Comparison of ENCODE assay signal across 8 cellular contexts in genomic region chr2:108447947-108448677, GRCh38. TPM values are rescaled to one million over a fixed set of nuclear protein-coding genes. Genes with fewer than 3 reads are reported as not detected.
A peak's percentile ranks its signal among the peaks of the same experiment; 100 is the strongest.
DNase-seq lines count a peak whose midpoint lies in the region; ATAC-seq, FAIRE-seq and TF ChIP-seq lines count a peak whose summit lies in the region.

No MANE protein-coding gene starts in this region.

- no peak for FAIRE-seq in bronchial epithelial cell (lab: Jason Lieb, UNC)

- H3K9me2 ChIP-seq in MM.1S (replicated peaks; ENCODE audit: insufficient read depth, low read length) = no peaks in the 10 kb centered on the region

- no peaks in the 10 kb centered on the region for H3F3A ChIP-seq in MM.1S (ENCODE audit: insufficient read depth, low read length)

- H3K36me3 ChIP-seq in GM06990 (ENCODE audit: control insufficient read depth, insufficient read depth, low read length) (no peaks in the 10 kb centered on the region; the same call in 1 of the 2 replicates), MM.1S (replicated peaks; ENCODE audit: insufficient read depth, low read length) (no peaks in the 10 kb centered on the region), bronchial epithelial cell (ENCODE audit: control insufficient read depth, insufficient read depth, low read length) (peaks cover 2% of the 10 kb centered on the region)

- TF ChIP-seq CTCF in GM06990 (IDR thresholded peaks at IDR 0.05; ENCODE audit: insufficient read depth, low read length, poor library complexity, severe bottlenecking) (no peak), MM.1S (IDR thresholded peaks at IDR 0.05; ENCODE audit: low read length) (no peak), bronchial epithelial cell (IDR thresholded peaks at IDR 0.05; ENCODE audit: insufficient read depth, low read length, severe bottlenecking) (no peak)

- H3K9ac ChIP-seq in MM.1S (ENCODE audit: low read length) = peak overlapping the region; percentile 68; the same call in 1 of the 2 replicates

- ATAC-seq in GM21381 (IDR thresholded peaks at IDR 0.05; ENCODE audit: unreplicated experiment) (no peak), HG03159 (IDR thresholded peaks at IDR 0.05; ENCODE audit: unreplicated experiment) (no peak)

- H3K4me2 ChIP-seq in MM.1S (ENCODE audit: low read depth, low read length) = peak overlapping the region; percentile 72

- H3K27ac ChIP-seq in MM.1S (ENCODE audit: low read length) = peak overlapping the region; percentile 22; the same call in 1 of the 2 replicates

- peak overlapping the region; percentile 94 for H2AFZ ChIP-seq in MM.1S (ENCODE audit: low read length)

- H3K79me2 ChIP-seq in MM.1S (ENCODE audit: low read length) = peaks cover 23% of the 10 kb centered on the region

- H3K9me3 ChIP-seq in MM.1S (replicated peaks; ENCODE audit: insufficient read depth, low read length) (no peaks in the 10 kb centered on the region), mononuclear cell (ENCODE audit: low read depth, low read length) (no peaks in the 10 kb centered on the region)

- no peak for DNase-seq in GM06990 (ENCODE audit: extremely low read depth, insufficient read length)
- peak; percentile 8 for DNase-seq in MM.1S
- DNase-seq in bronchial epithelial cell (ENCODE audit: low read depth) = no peak
- DNase-seq in inferior parietal cortex (ENCODE audit: extremely low spot score) = no peak
- DNase-seq in cortex of kidney (lab: John Stamatoyannopoulos, UW) = no peak

- peaks cover 9% of the 10 kb centered on the region; the same call in 1 of the 2 replicates for H3K4me1 ChIP-seq in MM.1S (ENCODE audit: low read length)
- H3K4me1 ChIP-seq in mononuclear cell (ENCODE audit: insufficient read depth, low read length) = peaks cover 22% of the 10 kb centered on the region

- H4K20me1 ChIP-seq in MM.1S (ENCODE audit: insufficient read depth, low read length) = no peaks in the 10 kb centered on the region

- H3K4me3 ChIP-seq in GM06990 (replicated peaks; ENCODE audit: low read depth, low read length) = peak overlapping the region; percentile 81
- peak overlapping the region; percentile 76 for H3K4me3 ChIP-seq in MM.1S (ENCODE audit: low read length)
- H3K4me3 ChIP-seq in bronchial epithelial cell (ENCODE audit: low read depth, low read length) = peak overlapping the region; percentile 87
- H3K4me3 ChIP-seq in mononuclear cell (ENCODE audit: low read length) = peak overlapping the region; percentile 68

- no peaks in the 10 kb centered on the region for H3K27me3 ChIP-seq in GM06990 (replicated peaks; ENCODE audit: control insufficient read depth, insufficient read depth, low read length)
- H3K27me3 ChIP-seq in MM.1S (replicated peaks; ENCODE audit: insufficient read depth, low read length) = no peaks in the 10 kb centered on the region
- no peaks in the 10 kb centered on the region for H3K27me3 ChIP-seq in bronchial epithelial cell (ENCODE audit: control insufficient read depth, insufficient read depth, low read length)
- H3K27me3 ChIP-seq in mononuclear cell (ENCODE audit: insufficient read depth, low read length) = no peaks in the 10 kb centered on the region

RNA-seq across cellular contexts. Expression of gene GCC2, which starts 0.9 kb away (rescaled TPM):
- 9.0 and 10.1 TPM in 2 replicates for total RNA-seq in bronchial epithelial cell
- 141 TPM for total RNA-seq in mononuclear cell

Comparison
In these comparisons a context has a peak if more than half of its experiments do, and no peak if none do; other contexts are left out.
1. RNA of gene GCC2, which starts 0.9 kb away (total RNA-seq): 141 TPM in mononuclear cell (single experiment); 9.0 to 10.1 TPM in bronchial epithelial cell; every median in the first group is over 10 times any median in the second.
2. Peak in every context shown above with its lines, with median percentiles within 50 percentile points of each other: H3K4me3 ChIP-seq.